In genomic region chrX:2520539-2520938, GRCh38 we compare ENCODE assay signal across 2 cellular contexts.
TF ChIP-seq lines count a peak whose summit lies in the region.

No MANE protein-coding gene starts in this region.

TF ChIP-seq in GM12891, 5 proteins besides CTCF, POLR2A, EP300 and RAD21:
- TF ChIP-seq PAX5 (IDR thresholded peaks at IDR 0.05; ENCODE audit: insufficient read depth, low read length, severe bottlenecking): no peak
- TF ChIP-seq POU2F2 (IDR thresholded peaks at IDR 0.05; ENCODE audit: low read depth, low read length): no peak
- no peak for TF ChIP-seq TAF1 (IDR thresholded peaks at IDR 0.05; ENCODE audit: low read depth, low read length)
- TF ChIP-seq POLR2AphosphoS5 (IDR thresholded peaks at IDR 0.05; ENCODE audit: low read depth, low read length): no peak
- TF ChIP-seq SPI1 (IDR thresholded peaks at IDR 0.05; ENCODE audit: low read depth, low read length): no peak

TF ChIP-seq in K562, 482 proteins besides CTCF, POLR2A, EP300 and RAD21 (continues in another document):
- no peak for TF ChIP-seq ARHGAP35 (IDR thresholded peaks at IDR 0.05; ENCODE audit: partially characterized antibody)
- no peak for TF ChIP-seq ZNF780A (CRISPR knock-in tag; IDR thresholded peaks at IDR 0.05)
- TF ChIP-seq ZNF764 (CRISPR knock-in tag; IDR thresholded peaks at IDR 0.05; ENCODE audit: low read depth): no peak
- TF ChIP-seq ZBTB40 (IDR thresholded peaks at IDR 0.05): no peak
- no peak for TF ChIP-seq ZBTB40 (CRISPR knock-in tag; IDR thresholded peaks at IDR 0.05)
- TF ChIP-seq HDAC1 (IDR thresholded peaks at IDR 0.05): peak in 1 of 2 experiments; percentile 88; a peak in 2 of 4 replicates
- no peak for TF ChIP-seq E2F3 (CRISPR knock-in tag; IDR thresholded peaks at IDR 0.05)
- 0 out of 2 replicates have a peak, but pooled peaks have one; percentile 45 for TF ChIP-seq EHMT2 (IDR thresholded peaks at IDR 0.05)
- TF ChIP-seq ZNF395 (CRISPR knock-in tag; IDR thresholded peaks at IDR 0.05): no peak
- no peak for TF ChIP-seq ZNF445 (CRISPR knock-in tag; IDR thresholded peaks at IDR 0.05; ENCODE audit: low read depth)
- TF ChIP-seq ERF (CRISPR knock-in tag; IDR thresholded peaks at IDR 0.05): no peak
- no peak for TF ChIP-seq GTF2B (IDR thresholded peaks at IDR 0.05; ENCODE audit: extremely low read depth, insufficient read length)
- no peak for TF ChIP-seq ZFP1 (CRISPR knock-in tag; IDR thresholded peaks at IDR 0.05)
- no peak for TF ChIP-seq SPI1 (IDR thresholded peaks at IDR 0.05; ENCODE audit: borderline replicate concordance, low read depth, low read length)
- TF ChIP-seq XRCC4 (IDR thresholded peaks at IDR 0.05; ENCODE audit: extremely low read depth, insufficient read depth, insufficient read length): no peak
- TF ChIP-seq ELK1 (CRISPR knock-in tag; IDR thresholded peaks at IDR 0.05): no peak
- no peak for TF ChIP-seq ATF2 (CRISPR knock-in tag; IDR thresholded peaks at IDR 0.05)
- TF ChIP-seq CBX8 (IDR thresholded peaks at IDR 0.05; ENCODE audit: borderline replicate concordance, extremely low read depth, low read depth, low read length, poor library complexity, severe bottlenecking): no peak
- TF ChIP-seq ETS1 (conservative IDR thresholded peaks at IDR 0.05; ENCODE audit: control insufficient read depth, low read depth, low read length): no peak
- no peak for TF ChIP-seq CBX2 (IDR thresholded peaks at IDR 0.05; ENCODE audit: insufficient read depth, low read length, poor library complexity, severe bottlenecking)
- no peak for TF ChIP-seq TCFL5 (CRISPR knock-in tag; conservative IDR thresholded peaks at IDR 0.05)
- no peak for TF ChIP-seq PHB2 (IDR thresholded peaks at IDR 0.05; ENCODE audit: low read depth)
- no peak for TF ChIP-seq UBTF (IDR thresholded peaks at IDR 0.05; ENCODE audit: borderline replicate concordance in 1 of 2, low read depth in 2 of 2, low read length in 2 of 2)
- TF ChIP-seq ELF1 (tag; IDR thresholded peaks at IDR 0.05): no peak
- no peak for TF ChIP-seq TAF7 (tag; IDR thresholded peaks at IDR 0.05)
- TF ChIP-seq BCOR (IDR thresholded peaks at IDR 0.05): no peak
- no peak for TF ChIP-seq NCOR1 (IDR thresholded peaks at IDR 0.05)
- no peak for TF ChIP-seq ZBTB1 (CRISPR knock-in tag; IDR thresholded peaks at IDR 0.05; ENCODE audit: borderline replicate concordance, low read depth)
- no peak for TF ChIP-seq FOXA1 (IDR thresholded peaks at IDR 0.05; ENCODE audit: borderline replicate concordance)
- TF ChIP-seq SMC3 (conservative IDR thresholded peaks at IDR 0.05; ENCODE audit: insufficient read depth, low read depth, low read length): no peak
- TF ChIP-seq MCM2 (IDR thresholded peaks at IDR 0.05; ENCODE audit: low read depth): no peak
- TF ChIP-seq CTBP1 (IDR thresholded peaks at IDR 0.05; ENCODE audit: borderline replicate concordance): peak; percentile 48; the same call in 1 of the 2 replicates
- no peak for TF ChIP-seq BDP1 (IDR thresholded peaks at IDR 0.05; ENCODE audit: insufficient read depth, insufficient read length)
- TF ChIP-seq ZKSCAN1 (IDR thresholded peaks at IDR 0.05; ENCODE audit: low read depth, low read length): no peak
- TF ChIP-seq FOXP4 (CRISPR knock-in tag; IDR thresholded peaks at IDR 0.05; ENCODE audit: borderline replicate concordance): no peak
- TF ChIP-seq ETV6 (IDR thresholded peaks at IDR 0.05; ENCODE audit: borderline replicate concordance in 1 of 2, low read depth in 2 of 2, low read length in 1 of 2): no peak
- peak; percentile 20; the same call in 1 of the 2 replicates for TF ChIP-seq ETV6 (CRISPR knock-in tag; IDR thresholded peaks at IDR 0.05; ENCODE audit: borderline replicate concordance)
- no peak for TF ChIP-seq ZNF436 (CRISPR knock-in tag; IDR thresholded peaks at IDR 0.05)
- TF ChIP-seq ZNF324 (CRISPR knock-in tag; IDR thresholded peaks at IDR 0.05): no peak
- peak; percentile 67; the same call in 1 of the 2 replicates for TF ChIP-seq MTA1 (IDR thresholded peaks at IDR 0.05; ENCODE audit: borderline replicate concordance)
